Comparison of ENCODE assay signal across 11 cellular contexts in genomic region chr9:98809311-98810105, GRCh38. TPM values are rescaled to one million over a fixed set of nuclear protein-coding genes. Genes with fewer than 3 reads are reported as not detected.
A peak's percentile ranks its signal among the peaks of the same experiment; 100 is the strongest.
DNase-seq lines count a peak whose midpoint lies in the region; ATAC-seq and TF ChIP-seq lines count a peak whose summit lies in the region.
"Had no signal": no experiment of that assay in that cellular context is flagged by ENCODE, and none has a peak within 500 bp of the region (broad histone marks: within the 10 kb centered on the region; RNA-seq: fewer than 3 reads in every experiment).

No MANE protein-coding gene starts in this region.

- no peak overlapping the region for H2AFZ ChIP-seq in hepatocyte

- H3K4me3 ChIP-seq in hepatocyte: no peak overlapping the region

- no peak overlapping the region for H3K27ac Mint-ChIP-seq in activated CD4-positive, alpha-beta T cell treated with anti-CD3 and anti-CD28 coated beads for 36 hours
- H3K27ac Mint-ChIP-seq in WTC11: peak overlapping the region; percentile 41; the same call in 1 of the 2 replicates
- H3K27ac Mint-ChIP-seq in stimulated activated naive B cell treated with anti-CD40 and anti-IgM and Interleukin-4, amounts not matched to agents 10 μg/mL and 1 μg/mL and 100 μg/mL, for 72 hours: no peak overlapping the region

- H4K20me1 ChIP-seq in hepatocyte (ENCODE audit: insufficient read depth, poor library complexity, severe bottlenecking): no peaks in the 10 kb centered on the region

- H3K4me1 Mint-ChIP-seq in activated CD4-positive, alpha-beta T cell treated with anti-CD3 and anti-CD28 coated beads for 36 hours: peaks cover 35% of the 10 kb centered on the region
- H3K4me1 Mint-ChIP-seq in WTC11: peaks cover 32% of the 10 kb centered on the region
- H3K4me1 Mint-ChIP-seq in stimulated activated naive B cell treated with anti-CD40 and anti-IgM and Interleukin-4, amounts not matched to agents 10 μg/mL and 1 μg/mL and 100 μg/mL, for 72 hours: peaks cover 15 to 20% of the 10 kb centered on the region in 2 donors

- CTCF ChIA-PET in activated CD4-positive, alpha-beta T cell treated with anti-CD3 and anti-CD28 coated beads for 36 hours (lab: Charles Lee): interaction anchor here (2.3 kb wide), 1 partner anchor 39 kb away, joined by 12 read pairs; no protein-coding TSS in a partner anchor
- CTCF ChIA-PET in WTC11 (lab: Charles Lee): interaction anchor here (1.0 to 1.7 kb wide), 5 partner anchors 12 to 41 kb away, joined by 3 to 8 read pairs (median 3); no protein-coding TSS in a partner anchor

- peak overlapping the region; percentile 97 for H3K4me2 ChIP-seq in hepatocyte

- TF ChIP-seq CTCF in WTC11 (IDR thresholded peaks at IDR 0.05) (no peak), hepatocyte (IDR thresholded peaks at IDR 0.05; ENCODE audit: poor library complexity) (no peak)

- H3K27me3 Mint-ChIP-seq in activated CD4-positive, alpha-beta T cell treated with anti-CD3 and anti-CD28 coated beads for 36 hours: no peaks in the 10 kb centered on the region
- H3K27me3 Mint-ChIP-seq in WTC11 (ENCODE audit: low read depth): peaks cover 30% of the 10 kb centered on the region
- H3K27me3 Mint-ChIP-seq in stimulated activated naive B cell treated with anti-CD40 and anti-IgM and Interleukin-4, amounts not matched to agents 10 μg/mL and 1 μg/mL and 100 μg/mL, for 72 hours: peaks cover 14 to 31% of the 10 kb centered on the region in 2 donors

- no peak for DNase-seq in activated CD4-positive, alpha-beta T cell treated with anti-CD3 and anti-CD28 coated beads for 36 hours
- no peak for DNase-seq in activated CD4-positive, alpha-beta T cell treated with anti-CD3 and anti-CD28 coated beads for 4 hours
- DNase-seq in WTC11 (ENCODE audit: low spot score): no peak
- peak; percentile 73 for DNase-seq in hepatocyte (ENCODE audit: low spot score)
- DNase-seq in stimulated activated naive B cell treated with anti-CD40 and anti-IgM and Interleukin-4, amounts not matched to agents 10 μg/mL and 1 μg/mL and 100 μg/mL, for 72 hours: no peak
- no peak for DNase-seq in activated CD8-positive, alpha-beta memory T cell treated with anti-CD3 and anti-CD28 coated beads, Interleukin-2, amount 50 U/mL, for 48 hours
- DNase-seq in occipital lobe (lab: John Stamatoyannopoulos, UW): no peak
- DNase-seq: NCI-H1694, SIG-M5 had no signal

- H3K4me1 ChIP-seq in hepatocyte (ENCODE audit: insufficient read depth): peaks cover 38% of the 10 kb centered on the region

- 61% methylated on average over 9 of the region's 9 CpGs for WGBS in hepatocyte (ENCODE audit: low lambda C conversion rate, missing lambda C conversion rate)

- H3K36me3 Mint-ChIP-seq in activated CD4-positive, alpha-beta T cell treated with anti-CD3 and anti-CD28 coated beads for 36 hours (ENCODE audit: low read depth): peaks cover 3% of the 10 kb centered on the region
- no peaks in the 10 kb centered on the region; the same call in 1 of the 2 replicates for H3K36me3 Mint-ChIP-seq in WTC11
- H3K36me3 Mint-ChIP-seq in stimulated activated naive B cell treated with anti-CD40 and anti-IgM and Interleukin-4, amounts not matched to agents 10 μg/mL and 1 μg/mL and 100 μg/mL, for 72 hours: peaks cover 3% of the 10 kb centered on the region in 2 donors

- no peaks in the 10 kb centered on the region for H3K79me2 ChIP-seq in hepatocyte

- H3K9me3 Mint-ChIP-seq in activated CD4-positive, alpha-beta T cell treated with anti-CD3 and anti-CD28 coated beads for 36 hours (ENCODE audit: low read depth): no peaks in the 10 kb centered on the region
- H3K9me3 Mint-ChIP-seq in WTC11: no peaks in the 10 kb centered on the region
- no peaks in the 10 kb centered on the region for H3K9me3 Mint-ChIP-seq in stimulated activated naive B cell treated with anti-CD40 and anti-IgM and Interleukin-4, amounts not matched to agents 10 μg/mL and 1 μg/mL and 100 μg/mL, for 72 hours

- no peak for ATAC-seq in activated CD4-positive, alpha-beta T cell treated with anti-CD3 and anti-CD28 coated beads for 36 hours
- ATAC-seq in WTC11 (peak; percentile 7; the same call in 1 of the 2 replicates), HG02973 (IDR thresholded peaks at IDR 0.05; ENCODE audit: unreplicated experiment) (no peak)
- no peak for ATAC-seq in stimulated activated naive B cell treated with anti-CD40 and anti-IgM and Interleukin-4, amounts not matched to agents 10 μg/mL and 1 μg/mL and 100 μg/mL, for 72 hours (replicated peaks)
- ATAC-seq: left lobe of liver had no signal

- H3K27ac ChIP-seq in hepatocyte: peak overlapping the region; percentile 69

- no peaks in the 10 kb centered on the region for H3K9me3 ChIP-seq in hepatocyte (ENCODE audit: low read depth)

- H3K9me2 ChIP-seq in hepatocyte (replicated peaks; ENCODE audit: insufficient read depth): no peaks in the 10 kb centered on the region

- intact Hi-C loops in activated CD4-positive, alpha-beta T cell treated with anti-CD3 and anti-CD28 coated beads for 36 hours (cut with DNase I, micrococcal nuclease): loop anchor here (5.0 to 10.0 kb wide), 2 partner anchors 305 to 308 kb away; no protein-coding TSS in a partner anchor

- H3K27me3 ChIP-seq in hepatocyte: no peaks in the 10 kb centered on the region

- POLR2A ChIA-PET in activated CD4-positive, alpha-beta T cell treated with anti-CD3 and anti-CD28 coated beads for 36 hours (lab: Charles Lee): no interaction called here
- POLR2A ChIA-PET in WTC11 (lab: Charles Lee): no interaction called here

- no peaks in the 10 kb centered on the region for H3K36me3 ChIP-seq in hepatocyte (replicated peaks; ENCODE audit: insufficient read depth, low read depth)

- H3K4me3 Mint-ChIP-seq in activated CD4-positive, alpha-beta T cell treated with anti-CD3 and anti-CD28 coated beads for 36 hours: peak overlapping the region; percentile 81
- H3K4me3 Mint-ChIP-seq in WTC11: peak overlapping the region; percentile 77
- H3K4me3 Mint-ChIP-seq in stimulated activated naive B cell treated with anti-CD40 and anti-IgM and Interleukin-4, amounts not matched to agents 10 μg/mL and 1 μg/mL and 100 μg/mL, for 72 hours: peak overlapping the region; percentile 25 to 35

TF ChIP-seq in WTC11, 78 proteins besides CTCF, POLR2A, EP300 and RAD21 (continues in another document):
- TF ChIP-seq CBFB (CRISPR knock-in tag; IDR thresholded peaks at IDR 0.05; ENCODE audit: low read depth) (no peak), PRDM15 (CRISPR knock-in tag; IDR thresholded peaks at IDR 0.05) (no peak), ZBTB21 (CRISPR knock-in tag; IDR thresholded peaks at IDR 0.05; ENCODE audit: borderline replicate concordance) (no peak), NR1H2 (CRISPR knock-in tag; IDR thresholded peaks at IDR 0.05) (no peak), ZNF281 (CRISPR knock-in tag; IDR thresholded peaks at IDR 0.05) (no peak), TCF7 (CRISPR knock-in tag; IDR thresholded peaks at IDR 0.05; ENCODE audit: low read depth) (no peak), ZNF121 (CRISPR knock-in tag; IDR thresholded peaks at IDR 0.05) (no peak)

RNA-seq across cellular contexts. Expression of gene GALNT12, which starts 2.0 kb away (rescaled TPM):
- 10 to 100 TPM; 10.2 to 12.7 TPM for total RNA-seq in activated CD4-positive, alpha-beta T cell treated with anti-CD3 and anti-CD28 coated beads for 36 hours
- total RNA-seq in WTC11 (2021) (19.3 to 24.7 TPM (median 23.7 TPM) in 3 replicates), hepatocyte (13.0 and 16.4 TPM in 2 replicates), occipital lobe (1.2 TPM)
- polyA plus RNA-seq in hepatocyte: 13.9 and 17.2 TPM in 2 replicates

RNA-seq across cellular contexts. Expression of gene ANKS6, which starts 13.2 kb away (rescaled TPM):
- total RNA-seq in activated CD4-positive, alpha-beta T cell treated with anti-CD3 and anti-CD28 coated beads for 36 hours: 10 to 100 TPM; 15.8 to 17.4 TPM
- total RNA-seq in WTC11 (2021): 65.1 to 76.7 TPM (median 66.5 TPM) in 3 replicates
- 22.9 and 24.6 TPM in 2 replicates for total RNA-seq in hepatocyte
- polyA plus RNA-seq in hepatocyte: 21.3 and 23.5 TPM in 2 replicates
- 3.9 TPM for total RNA-seq in occipital lobe

Comparison
In these comparisons a context has a peak if more than half of its experiments do, and no peak if none do; other contexts are left out.
1. H3K4me3 Mint-ChIP-seq: peak in every context shown above with its lines; median percentile 81 in activated CD4-positive, alpha-beta T cell treated with anti-CD3 and anti-CD28 coated beads for 36 hours; 77 in WTC11; 30 in stimulated activated naive B cell treated with anti-CD40 and anti-IgM and Interleukin-4, amounts not matched to agents 10 μg/mL and 1 μg/mL and 100 μg/mL, for 72 hours.